1 cellular context compared by ENCODE assay signal in the genomic region with DNA sequence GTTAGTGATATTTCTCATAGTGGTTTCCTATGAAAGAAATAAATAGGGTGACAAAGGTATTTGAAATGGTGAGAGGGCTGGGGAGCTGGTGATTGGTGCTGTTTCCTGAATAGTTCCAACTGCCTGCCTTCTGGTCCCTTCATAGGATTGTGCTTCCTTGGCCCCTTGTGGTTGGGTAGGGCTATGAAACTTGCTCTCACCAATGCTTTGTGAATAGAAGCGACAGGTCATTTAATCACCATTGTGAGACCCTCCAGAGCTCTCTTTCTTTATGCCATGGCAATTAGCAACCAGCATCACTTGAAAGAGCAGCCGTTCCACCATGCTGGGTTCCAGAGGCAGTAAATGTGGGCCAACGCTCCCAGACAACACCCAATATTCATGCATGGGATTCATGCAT.
TF ChIP-seq lines count a peak whose summit lies in the region.

No MANE protein-coding gene starts in this region.

TF ChIP-seq in GM23338, 12 proteins besides CTCF, POLR2A, EP300 and RAD21 (continued from another document):
- TF ChIP-seq, protein P1, sequence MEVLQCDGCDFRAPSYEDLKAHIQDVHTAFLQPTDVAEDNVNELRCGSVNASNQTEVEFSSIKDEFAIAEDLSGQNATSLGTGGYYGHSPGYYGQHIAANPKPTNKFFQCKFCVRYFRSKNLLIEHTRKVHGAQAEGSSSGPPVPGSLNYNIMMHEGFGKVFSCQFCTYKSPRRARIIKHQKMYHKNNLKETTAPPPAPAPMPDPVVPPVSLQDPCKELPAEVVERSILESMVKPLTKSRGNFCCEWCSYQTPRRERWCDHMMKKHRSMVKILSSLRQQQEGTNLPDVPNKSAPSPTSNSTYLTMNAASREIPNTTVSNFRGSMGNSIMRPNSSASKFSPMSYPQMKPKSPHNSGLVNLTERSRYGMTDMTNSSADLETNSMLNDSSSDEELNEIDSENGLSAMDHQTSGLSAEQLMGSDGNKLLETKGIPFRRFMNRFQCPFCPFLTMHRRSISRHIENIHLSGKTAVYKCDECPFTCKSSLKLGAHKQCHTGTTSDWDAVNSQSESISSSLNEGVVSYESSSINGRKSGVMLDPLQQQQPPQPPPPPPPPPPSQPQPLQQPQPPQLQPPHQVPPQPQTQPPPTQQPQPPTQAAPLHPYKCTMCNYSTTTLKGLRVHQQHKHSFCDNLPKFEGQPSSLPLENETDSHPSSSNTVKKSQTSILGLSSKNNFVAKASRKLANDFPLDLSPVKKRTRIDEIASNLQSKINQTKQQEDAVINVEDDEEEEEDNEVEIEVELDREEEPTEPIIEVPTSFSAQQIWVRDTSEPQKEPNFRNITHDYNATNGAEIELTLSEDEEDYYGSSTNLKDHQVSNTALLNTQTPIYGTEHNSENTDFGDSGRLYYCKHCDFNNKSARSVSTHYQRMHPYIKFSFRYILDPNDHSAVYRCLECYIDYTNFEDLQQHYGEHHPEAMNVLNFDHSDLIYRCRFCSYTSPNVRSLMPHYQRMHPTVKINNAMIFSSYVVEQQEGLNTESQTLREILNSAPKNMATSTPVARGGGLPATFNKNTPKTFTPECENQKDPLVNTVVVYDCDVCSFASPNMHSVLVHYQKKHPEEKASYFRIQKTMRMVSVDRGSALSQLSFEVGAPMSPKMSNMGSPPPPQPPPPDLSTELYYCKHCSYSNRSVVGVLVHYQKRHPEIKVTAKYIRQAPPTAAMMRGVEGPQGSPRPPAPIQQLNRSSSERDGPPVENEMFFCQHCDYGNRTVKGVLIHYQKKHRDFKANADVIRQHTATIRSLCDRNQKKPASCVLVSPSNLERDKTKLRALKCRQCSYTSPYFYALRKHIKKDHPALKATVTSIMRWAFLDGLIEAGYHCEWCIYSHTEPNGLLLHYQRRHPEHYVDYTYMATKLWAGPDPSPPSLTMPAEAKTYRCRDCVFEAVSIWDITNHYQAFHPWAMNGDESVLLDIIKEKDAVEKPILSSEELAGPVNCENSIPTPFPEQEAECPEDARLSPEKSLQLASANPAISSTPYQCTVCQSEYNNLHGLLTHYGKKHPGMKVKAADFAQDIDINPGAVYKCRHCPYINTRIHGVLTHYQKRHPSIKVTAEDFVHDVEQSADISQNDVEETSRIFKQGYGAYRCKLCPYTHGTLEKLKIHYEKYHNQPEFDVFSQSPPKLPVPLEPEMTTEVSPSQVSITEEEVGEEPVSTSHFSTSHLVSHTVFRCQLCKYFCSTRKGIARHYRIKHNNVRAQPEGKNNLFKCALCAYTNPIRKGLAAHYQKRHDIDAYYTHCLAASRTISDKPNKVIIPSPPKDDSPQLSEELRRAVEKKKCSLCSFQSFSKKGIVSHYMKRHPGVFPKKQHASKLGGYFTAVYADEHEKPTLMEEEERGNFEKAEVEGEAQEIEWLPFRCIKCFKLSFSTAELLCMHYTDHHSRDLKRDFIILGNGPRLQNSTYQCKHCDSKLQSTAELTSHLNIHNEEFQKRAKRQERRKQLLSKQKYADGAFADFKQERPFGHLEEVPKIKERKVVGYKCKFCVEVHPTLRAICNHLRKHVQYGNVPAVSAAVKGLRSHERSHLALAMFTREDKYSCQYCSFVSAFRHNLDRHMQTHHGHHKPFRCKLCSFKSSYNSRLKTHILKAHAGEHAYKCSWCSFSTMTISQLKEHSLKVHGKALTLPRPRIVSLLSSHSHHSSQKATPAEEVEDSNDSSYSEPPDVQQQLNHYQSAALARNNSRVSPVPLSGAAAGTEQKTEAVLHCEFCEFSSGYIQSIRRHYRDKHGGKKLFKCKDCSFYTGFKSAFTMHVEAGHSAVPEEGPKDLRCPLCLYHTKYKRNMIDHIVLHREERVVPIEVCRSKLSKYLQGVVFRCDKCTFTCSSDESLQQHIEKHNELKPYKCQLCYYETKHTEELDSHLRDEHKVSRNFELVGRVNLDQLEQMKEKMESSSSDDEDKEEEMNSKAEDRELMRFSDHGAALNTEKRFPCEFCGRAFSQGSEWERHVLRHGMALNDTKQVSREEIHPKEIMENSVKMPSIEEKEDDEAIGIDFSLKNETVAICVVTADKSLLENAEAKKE (CRISPR knock-in tag; IDR thresholded peaks at IDR 0.05): no peak
- TF ChIP-seq ZNF114 (CRISPR knock-in tag; IDR thresholded peaks at IDR 0.05): no peak
- no peak for TF ChIP-seq STAT1 (IDR thresholded peaks at IDR 0.05; ENCODE audit: unreplicated experiment)
- TF ChIP-seq, protein P2, sequence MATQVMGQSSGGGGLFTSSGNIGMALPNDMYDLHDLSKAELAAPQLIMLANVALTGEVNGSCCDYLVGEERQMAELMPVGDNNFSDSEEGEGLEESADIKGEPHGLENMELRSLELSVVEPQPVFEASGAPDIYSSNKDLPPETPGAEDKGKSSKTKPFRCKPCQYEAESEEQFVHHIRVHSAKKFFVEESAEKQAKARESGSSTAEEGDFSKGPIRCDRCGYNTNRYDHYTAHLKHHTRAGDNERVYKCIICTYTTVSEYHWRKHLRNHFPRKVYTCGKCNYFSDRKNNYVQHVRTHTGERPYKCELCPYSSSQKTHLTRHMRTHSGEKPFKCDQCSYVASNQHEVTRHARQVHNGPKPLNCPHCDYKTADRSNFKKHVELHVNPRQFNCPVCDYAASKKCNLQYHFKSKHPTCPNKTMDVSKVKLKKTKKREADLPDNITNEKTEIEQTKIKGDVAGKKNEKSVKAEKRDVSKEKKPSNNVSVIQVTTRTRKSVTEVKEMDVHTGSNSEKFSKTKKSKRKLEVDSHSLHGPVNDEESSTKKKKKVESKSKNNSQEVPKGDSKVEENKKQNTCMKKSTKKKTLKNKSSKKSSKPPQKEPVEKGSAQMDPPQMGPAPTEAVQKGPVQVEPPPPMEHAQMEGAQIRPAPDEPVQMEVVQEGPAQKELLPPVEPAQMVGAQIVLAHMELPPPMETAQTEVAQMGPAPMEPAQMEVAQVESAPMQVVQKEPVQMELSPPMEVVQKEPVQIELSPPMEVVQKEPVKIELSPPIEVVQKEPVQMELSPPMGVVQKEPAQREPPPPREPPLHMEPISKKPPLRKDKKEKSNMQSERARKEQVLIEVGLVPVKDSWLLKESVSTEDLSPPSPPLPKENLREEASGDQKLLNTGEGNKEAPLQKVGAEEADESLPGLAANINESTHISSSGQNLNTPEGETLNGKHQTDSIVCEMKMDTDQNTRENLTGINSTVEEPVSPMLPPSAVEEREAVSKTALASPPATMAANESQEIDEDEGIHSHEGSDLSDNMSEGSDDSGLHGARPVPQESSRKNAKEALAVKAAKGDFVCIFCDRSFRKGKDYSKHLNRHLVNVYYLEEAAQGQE (IDR thresholded peaks at IDR 0.05; ENCODE audit: unreplicated experiment): no peak
- no peak for TF ChIP-seq EZH2 (IDR thresholded peaks at IDR 0.05; ENCODE audit: low read depth, unreplicated experiment)
- TF ChIP-seq, protein P3, sequence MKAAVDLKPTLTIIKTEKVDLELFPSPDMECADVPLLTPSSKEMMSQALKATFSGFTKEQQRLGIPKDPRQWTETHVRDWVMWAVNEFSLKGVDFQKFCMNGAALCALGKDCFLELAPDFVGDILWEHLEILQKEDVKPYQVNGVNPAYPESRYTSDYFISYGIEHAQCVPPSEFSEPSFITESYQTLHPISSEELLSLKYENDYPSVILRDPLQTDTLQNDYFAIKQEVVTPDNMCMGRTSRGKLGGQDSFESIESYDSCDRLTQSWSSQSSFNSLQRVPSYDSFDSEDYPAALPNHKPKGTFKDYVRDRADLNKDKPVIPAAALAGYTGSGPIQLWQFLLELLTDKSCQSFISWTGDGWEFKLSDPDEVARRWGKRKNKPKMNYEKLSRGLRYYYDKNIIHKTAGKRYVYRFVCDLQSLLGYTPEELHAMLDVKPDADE (IDR thresholded peaks at IDR 0.05): no peak
TF ChIP-seq in GM23338: peak in this region for 0.
